ENCODE assay signal across 8 cellular contexts in genomic region chr17:15257316-15257925, GRCh38. TPM values are rescaled to one million over a fixed set of nuclear protein-coding genes. Genes with fewer than 3 reads are reported as not detected.
DNase-seq lines count a peak whose midpoint lies in the region; ATAC-seq and TF ChIP-seq lines count a peak whose summit lies in the region.

No MANE protein-coding gene starts in this region.

- peak; percentile 20 to 52 (median 28) for DNase-seq in CD4-positive, alpha-beta T cell
- DNase-seq in RPMI8226 (peak; percentile 85), germinal center (ENCODE audit: low spot score) (peak; percentile 66), osteocyte (ENCODE audit: extremely low spot score, unreplicated experiment) (peak; percentile 90), upper lobe of right lung (peak; percentile 84)
- DNase-seq in activated gamma-delta T cell treated with anti-CD3 and anti-CD28 coated beads, Interleukin-2, amount 50 U/mL, for 16 hours (ENCODE audit: low read depth) = peak; percentile 38

- H3K9me3 ChIP-seq in CD4-positive, alpha-beta T cell (ENCODE audit: control insufficient read depth, low read length) = no peaks in the 10 kb centered on the region
- no peaks in the 10 kb centered on the region for H3K9me3 ChIP-seq in upper lobe of right lung

- TF ChIP-seq CTCF in CD4-positive, alpha-beta T cell (IDR thresholded peaks at IDR 0.05) = peak; percentile 84
- TF ChIP-seq CTCF in osteocyte (IDR thresholded peaks at IDR 0.05) = peak; percentile 93
- peak; percentile 90 for TF ChIP-seq CTCF in upper lobe of right lung (IDR thresholded peaks at IDR 0.05)

- H3K4me3 Mint-ChIP-seq in CD4-positive, alpha-beta T cell = no peak overlapping the region
- peak overlapping the region; percentile 60 for H3K4me3 Mint-ChIP-seq in osteocyte (ENCODE audit: unreplicated experiment)

- peaks cover 65% of the 10 kb centered on the region for H3K36me3 ChIP-seq in upper lobe of right lung

- no peak for ATAC-seq in CD4-positive, alpha-beta T cell (ENCODE audit: poor library complexity)
- peak; percentile 54 for ATAC-seq in GM19324 (IDR thresholded peaks at IDR 0.05; ENCODE audit: low FRiP score, unreplicated experiment)
- peak; percentile 80 for ATAC-seq in HG03565 (IDR thresholded peaks at IDR 0.05; ENCODE audit: unreplicated experiment)
- ATAC-seq in upper lobe of right lung = peak; percentile 81

- CTCF ChIA-PET in CD4-positive, alpha-beta T cell (lab: Charles Lee) = interaction anchor here (0.6 to 1.1 kb wide), 2 partner anchors 246 to 702 kb away, joined by 3 read pairs; no protein-coding TSS in a partner anchor

- H3K4me3 ChIP-seq in upper lobe of right lung = peak overlapping the region; percentile 28

- intact Hi-C loops in CD4-positive, alpha-beta T cell (cut with DNase I, micrococcal nuclease) = loop anchor here (1.0 to 5.0 kb wide), 5 partner anchors 245 to 741 kb away; partner anchors contain the start of genes TTC19 (in 1 of the 2) and ZSWIM7 (in 1 of the 2)
- intact Hi-C loops in upper lobe of right lung (cut with DNase I) = no loop called here

- H3K27me3 ChIP-seq in CD4-positive, alpha-beta T cell (ENCODE audit: control insufficient read depth, insufficient read depth, low read length) = peaks cover 45% of the 10 kb centered on the region
- H3K27me3 ChIP-seq in upper lobe of right lung = no peaks in the 10 kb centered on the region

- no peak overlapping the region for H3K27ac ChIP-seq in CD4-positive, alpha-beta T cell (ENCODE audit: low read depth, low read length)
- H3K27ac ChIP-seq in upper lobe of right lung = no peak overlapping the region

- no peak overlapping the region for H3K27ac Mint-ChIP-seq in CD4-positive, alpha-beta T cell
- H3K27ac Mint-ChIP-seq in osteocyte (ENCODE audit: unreplicated experiment) = peak overlapping the region; percentile 62

- peaks cover 77% of the 10 kb centered on the region for H3K27me3 Mint-ChIP-seq in CD4-positive, alpha-beta T cell
- no peaks in the 10 kb centered on the region for H3K27me3 Mint-ChIP-seq in osteocyte (ENCODE audit: unreplicated experiment)

- H3K36me3 Mint-ChIP-seq in CD4-positive, alpha-beta T cell (ENCODE audit: low read depth) = no peaks in the 10 kb centered on the region
- H3K36me3 Mint-ChIP-seq in osteocyte (ENCODE audit: unreplicated experiment) = peaks cover 50% of the 10 kb centered on the region

- peaks cover 16% of the 10 kb centered on the region for H3K4me1 Mint-ChIP-seq in CD4-positive, alpha-beta T cell (ENCODE audit: low read depth)
- peaks cover 51% of the 10 kb centered on the region for H3K4me1 Mint-ChIP-seq in osteocyte (ENCODE audit: unreplicated experiment)

- POLR2A ChIA-PET in CD4-positive, alpha-beta T cell (lab: Charles Lee) = no interaction called here

- H3K4me1 ChIP-seq in upper lobe of right lung = peaks cover 57% of the 10 kb centered on the region

- no peaks in the 10 kb centered on the region for H3K9me3 Mint-ChIP-seq in CD4-positive, alpha-beta T cell
- H3K9me3 Mint-ChIP-seq in osteocyte (ENCODE audit: unreplicated experiment) = no peaks in the 10 kb centered on the region

RNA-seq across cellular contexts. Expression of gene PMP22, which starts 7.7 kb away (rescaled TPM):
- not detected for total RNA-seq in CD4-positive, alpha-beta T cell
- total RNA-seq in osteocyte = 188 and 204 TPM in 2 replicates
- 157 TPM for total RNA-seq in upper lobe of right lung

Comparison
In these comparisons a context has a peak if more than half of its experiments do, and no peak if none do; other contexts are left out.
1. DNase-seq: peak in every context shown above with its lines; median percentile 90 in osteocyte; 85 in RPMI8226; 84 in upper lobe of right lung; 66 in germinal center; 38 in activated gamma-delta T cell treated with anti-CD3 and anti-CD28 coated beads, Interleukin-2, amount 50 U/mL, for 16 hours; 28 in CD4-positive, alpha-beta T cell.
2. RNA of gene PMP22, which starts 7.7 kb away (total RNA-seq): 188 to 204 TPM in osteocyte and 157 TPM in upper lobe of right lung (single experiment); not detected in CD4-positive, alpha-beta T cell; every median in the first group is over 100 times any median in the second.
3. Peak in every context shown above with its lines, with median percentiles within 50 percentile points of each other: CTCF ChIP-seq.